ENCODE assay signal across 8 cellular contexts in the genomic region with DNA sequence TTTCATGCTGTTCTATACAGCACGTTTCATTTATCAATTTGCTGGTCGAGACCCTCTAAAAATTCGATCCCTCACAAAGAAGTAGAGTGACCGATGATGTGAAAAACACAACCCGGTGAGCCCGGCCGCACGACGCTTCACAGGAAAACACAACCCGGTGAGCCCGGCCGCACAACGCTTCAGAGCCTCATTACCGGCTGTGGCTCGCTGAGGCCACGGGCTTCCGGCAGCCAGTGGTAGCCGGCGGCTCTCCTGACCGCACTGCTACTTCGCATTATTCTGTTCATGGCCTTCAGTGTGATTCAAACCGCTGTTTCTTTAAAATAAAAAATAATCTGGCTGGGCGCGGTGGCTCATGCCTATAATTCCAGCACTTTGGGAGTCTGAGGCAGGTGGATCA. TPM values are rescaled to one million over a fixed set of nuclear protein-coding genes. Genes with fewer than 3 reads are reported as not detected.
"Had no signal": no experiment of that assay in that cellular context is flagged by ENCODE, and none has a peak within 500 bp of the region (broad histone marks: within the 10 kb centered on the region; RNA-seq: fewer than 3 reads in every experiment).

No MANE protein-coding gene starts in this region.

- H3K27ac Mint-ChIP-seq: HFFc6 had no signal

- H3K9me3 ChIP-seq: HAP-1 had no signal

- ATAC-seq: HCT116 had no signal

- H3K4me1 ChIP-seq: HAP-1 had no signal

- DNase-seq: GOT3, H7, HFFc6, IMR-90, KBM-7 had no signal

- H3K36me3 ChIP-seq: HAP-1 had no signal

- H3K27ac ChIP-seq: HL-60 had no signal

- H3K4me3 Mint-ChIP-seq: HFFc6 had no signal

- H3K9me3 Mint-ChIP-seq: HFFc6 had no signal

- H3K4me3 ChIP-seq: HAP-1 had no signal

RNA-seq across cellular contexts. Expression of a gene that starts 55.8 kb away (rescaled TPM):
- total RNA-seq: HFFc6, IMR-90 had no signal
- polyA plus RNA-seq: IMR-90 had no signal
